Comparison of ENCODE assay signal across 1 cellular context in the genomic region with DNA sequence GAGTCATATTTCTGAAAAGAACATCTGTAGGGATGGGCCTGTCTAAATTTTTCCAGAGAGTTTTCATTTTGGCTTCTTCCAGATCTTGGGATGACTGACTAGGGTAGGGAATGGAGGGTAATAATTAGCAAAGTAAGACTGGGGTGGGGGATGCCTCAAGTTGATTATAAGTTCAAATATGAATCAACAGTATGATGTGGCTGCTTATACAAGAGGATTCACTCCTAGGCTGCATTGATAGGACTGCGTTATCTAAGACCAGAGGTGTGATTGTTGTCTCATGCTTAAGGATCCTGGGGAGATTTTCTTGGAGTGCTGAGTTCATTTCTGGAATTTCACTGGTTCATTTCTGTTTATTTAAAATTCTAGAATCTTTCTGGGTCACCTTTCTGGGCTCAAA.
TF ChIP-seq lines count a peak whose summit lies in the region.

No MANE protein-coding gene starts in this region.

TF ChIP-seq in SK-N-SH, 30 proteins besides CTCF, POLR2A, EP300 and RAD21 (continued from another document):
- TF ChIP-seq, protein P1, sequence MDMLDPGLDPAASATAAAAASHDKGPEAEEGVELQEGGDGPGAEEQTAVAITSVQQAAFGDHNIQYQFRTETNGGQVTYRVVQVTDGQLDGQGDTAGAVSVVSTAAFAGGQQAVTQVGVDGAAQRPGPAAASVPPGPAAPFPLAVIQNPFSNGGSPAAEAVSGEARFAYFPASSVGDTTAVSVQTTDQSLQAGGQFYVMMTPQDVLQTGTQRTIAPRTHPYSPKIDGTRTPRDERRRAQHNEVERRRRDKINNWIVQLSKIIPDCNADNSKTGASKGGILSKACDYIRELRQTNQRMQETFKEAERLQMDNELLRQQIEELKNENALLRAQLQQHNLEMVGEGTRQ (IDR thresholded peaks at IDR 0.05; ENCODE audit: borderline replicate concordance, low read depth, low read length): no peak
- no peak for TF ChIP-seq IRF3 (IDR thresholded peaks at IDR 0.05; ENCODE audit: low read depth, low read length)
